Comparison of ENCODE assay signal across 19 cellular contexts in the genomic region with DNA sequence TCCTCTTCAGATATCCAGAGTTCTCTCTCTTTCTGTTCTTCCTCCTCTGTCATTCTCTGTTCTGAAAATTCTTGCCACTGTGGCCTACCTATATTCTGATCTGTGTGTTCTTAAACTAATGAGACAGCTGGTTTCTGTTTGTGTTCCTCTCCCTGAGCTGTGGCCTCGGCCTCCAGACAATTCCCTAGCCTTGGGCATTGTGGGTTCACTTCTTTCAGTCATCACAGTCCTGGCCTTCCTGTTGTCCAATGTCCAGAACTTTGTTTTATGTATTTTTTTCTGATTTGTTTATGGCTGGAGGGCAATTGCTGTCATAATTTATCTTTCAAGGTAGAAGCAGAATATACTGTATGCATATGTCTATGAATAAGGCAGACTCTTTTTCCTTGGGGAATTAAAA.
DNase-seq lines count a peak whose midpoint lies in the region; ATAC-seq and TF ChIP-seq lines count a peak whose summit lies in the region.
"Had no signal": no experiment of that assay in that cellular context is flagged by ENCODE, and none has a peak within 500 bp of the region (broad histone marks: within the 10 kb centered on the region; RNA-seq: fewer than 3 reads in every experiment).

No MANE protein-coding gene starts in this region.

- no peaks in the 10 kb centered on the region for H4K20me1 ChIP-seq in SK-N-SH (ENCODE audit: insufficient read depth)
- H4K20me1 ChIP-seq: BLaER1 had no signal

- DNase-seq in NCI-H82 (lab: John Stamatoyannopoulos, UW) (peak; percentile 30), NCI-H82 treated with DMSO at 0.1 percent for 48 hours (lab: John Stamatoyannopoulos, UW; ENCODE audit: unreplicated experiment) (no peak), NCI-H69 (lab: John Stamatoyannopoulos, UW) (peak; percentile 79), WERI-Rb-1 (no peak), SK-N-SH (no peak), heart left ventricle (no peak), Ammon's horn (ENCODE audit: low spot score) (no peak)
- DNase-seq: AML-193; Calu3; CD4-positive, alpha-beta memory T cell; DMS79 treated with DMSO at 0.1 percent for 48 hours; GOT3; H7; HFFc6 had no signal

- no peaks in the 10 kb centered on the region for H3K36me3 ChIP-seq in WERI-Rb-1
- no peaks in the 10 kb centered on the region for H3K36me3 ChIP-seq in SK-N-SH (replicated peaks in 1 of 2; ENCODE audit: control insufficient read depth in 1 of 2, insufficient read depth in 2 of 2, low read length in 1 of 2)
- H3K36me3 ChIP-seq in heart left ventricle, result no peaks in the 10 kb centered on the region
- H3K36me3 ChIP-seq: BLaER1 had no signal

- no peak for TF ChIP-seq POLR2A in heart left ventricle (IDR thresholded peaks at IDR 0.05)

- H3K4me1 ChIP-seq in SK-N-SH (ENCODE audit: control insufficient read depth in 1 of 2, insufficient read depth in 2 of 2, low read depth in 1 of 2, low read length in 1 of 2) (peaks cover 0 to 3% of the 10 kb centered on the region in 2 experiments; a peak in 2 of 4 replicates), heart left ventricle (no peaks in the 10 kb centered on the region)
- H3K4me1 ChIP-seq: A549, BLaER1 had no signal

- H3K27ac ChIP-seq in WERI-Rb-1 (peak overlapping the region; percentile 21; the same call in 1 of the 2 replicates), SK-N-SH (ENCODE audit: low read depth in 2 of 2, low read length in 1 of 2) (no peak overlapping the region), heart left ventricle (no peak overlapping the region)
- H3K27ac ChIP-seq: 22Rv1, A549, BLaER1, HL-60 had no signal

- no peak overlapping the region for H3K9ac ChIP-seq in SK-N-SH
- H3K9ac ChIP-seq: BLaER1 had no signal

- intact Hi-C loops in heart left ventricle (cut with DNase I), result no loop called here

- H3K4me2 ChIP-seq in SK-N-SH, result no peak overlapping the region
- H3K4me2 ChIP-seq: A549, BLaER1 had no signal

- no peaks in the 10 kb centered on the region for H3K9me3 ChIP-seq in WERI-Rb-1 (ENCODE audit: severe bottlenecking)
- no peaks in the 10 kb centered on the region for H3K9me3 ChIP-seq in SK-N-SH
- no peaks in the 10 kb centered on the region for H3K9me3 ChIP-seq in heart left ventricle
- H3K9me3 ChIP-seq: A549, BLaER1 had no signal

- H3K4me3 ChIP-seq in WERI-Rb-1 (ENCODE audit: low read depth, low read length) (no peak overlapping the region), SK-N-SH (ENCODE audit: low read depth in 2 of 2, low read length in 1 of 2) (no peak overlapping the region), heart left ventricle (no peak overlapping the region)
- H3K4me3 ChIP-seq: A549, BLaER1 had no signal

- no peaks in the 10 kb centered on the region for H3K9me2 ChIP-seq in SK-N-SH

- H3K79me2 ChIP-seq in SK-N-SH (ENCODE audit: insufficient read depth), result no peaks in the 10 kb centered on the region

- TF ChIP-seq CTCF in WERI-Rb-1 (IDR thresholded peaks at IDR 0.05; ENCODE audit: low read depth, low read length) (no peak), SK-N-SH (IDR thresholded peaks at IDR 0.05) (no peak), heart left ventricle (IDR thresholded peaks at IDR 0.05) (no peak)

- POLR2A ChIA-PET in SK-N-SH (lab: Yijun Ruan, JAX), result no interaction called here

- no peaks in the 10 kb centered on the region for H3K27me3 ChIP-seq in WERI-Rb-1 (ENCODE audit: insufficient read depth, low read depth, severe bottlenecking)
- no peaks in the 10 kb centered on the region for H3K27me3 ChIP-seq in SK-N-SH (ENCODE audit: insufficient read depth)
- no peaks in the 10 kb centered on the region for H3K27me3 ChIP-seq in heart left ventricle
- H3K27me3 ChIP-seq: BLaER1 had no signal

- no peaks in the 10 kb centered on the region for H3F3A ChIP-seq in SK-N-SH (replicated peaks; ENCODE audit: insufficient read depth)

- TF ChIP-seq RAD21 in SK-N-SH (IDR thresholded peaks at IDR 0.05; ENCODE audit: low read length), result no peak

- CTCF ChIA-PET in SK-N-SH (lab: Yijun Ruan, JAX), result interaction anchor here (2.2 kb wide), 1 partner anchor 34 kb away, joined by 6 read pairs; no protein-coding TSS in a partner anchor

- TF ChIP-seq EP300 in SK-N-SH (IDR thresholded peaks at IDR 0.05; ENCODE audit: borderline replicate concordance in 1 of 2, low read depth in 1 of 2, low read length in 1 of 2), result no peak

- ATAC-seq in heart left ventricle, result no peak
- ATAC-seq: A549, HCT116 had no signal

- no peak overlapping the region for H2AFZ ChIP-seq in SK-N-SH (ENCODE audit: low read depth)

- WGBS in SK-N-SH (ENCODE audit: low lambda C conversion rate), result 6% methylated on average over 1 of the region's 1 CpG
- WGBS in heart left ventricle, 4 donors, result 61 to 92% (median 79%) methylated on average over 1 of the region's 1 CpG

TF ChIP-seq in SK-N-SH, 30 proteins besides CTCF, POLR2A, EP300 and RAD21:
- TF ChIP-seq YY1 (IDR thresholded peaks at IDR 0.05; ENCODE audit: low read depth), result no peak
- TF ChIP-seq, protein P1, sequence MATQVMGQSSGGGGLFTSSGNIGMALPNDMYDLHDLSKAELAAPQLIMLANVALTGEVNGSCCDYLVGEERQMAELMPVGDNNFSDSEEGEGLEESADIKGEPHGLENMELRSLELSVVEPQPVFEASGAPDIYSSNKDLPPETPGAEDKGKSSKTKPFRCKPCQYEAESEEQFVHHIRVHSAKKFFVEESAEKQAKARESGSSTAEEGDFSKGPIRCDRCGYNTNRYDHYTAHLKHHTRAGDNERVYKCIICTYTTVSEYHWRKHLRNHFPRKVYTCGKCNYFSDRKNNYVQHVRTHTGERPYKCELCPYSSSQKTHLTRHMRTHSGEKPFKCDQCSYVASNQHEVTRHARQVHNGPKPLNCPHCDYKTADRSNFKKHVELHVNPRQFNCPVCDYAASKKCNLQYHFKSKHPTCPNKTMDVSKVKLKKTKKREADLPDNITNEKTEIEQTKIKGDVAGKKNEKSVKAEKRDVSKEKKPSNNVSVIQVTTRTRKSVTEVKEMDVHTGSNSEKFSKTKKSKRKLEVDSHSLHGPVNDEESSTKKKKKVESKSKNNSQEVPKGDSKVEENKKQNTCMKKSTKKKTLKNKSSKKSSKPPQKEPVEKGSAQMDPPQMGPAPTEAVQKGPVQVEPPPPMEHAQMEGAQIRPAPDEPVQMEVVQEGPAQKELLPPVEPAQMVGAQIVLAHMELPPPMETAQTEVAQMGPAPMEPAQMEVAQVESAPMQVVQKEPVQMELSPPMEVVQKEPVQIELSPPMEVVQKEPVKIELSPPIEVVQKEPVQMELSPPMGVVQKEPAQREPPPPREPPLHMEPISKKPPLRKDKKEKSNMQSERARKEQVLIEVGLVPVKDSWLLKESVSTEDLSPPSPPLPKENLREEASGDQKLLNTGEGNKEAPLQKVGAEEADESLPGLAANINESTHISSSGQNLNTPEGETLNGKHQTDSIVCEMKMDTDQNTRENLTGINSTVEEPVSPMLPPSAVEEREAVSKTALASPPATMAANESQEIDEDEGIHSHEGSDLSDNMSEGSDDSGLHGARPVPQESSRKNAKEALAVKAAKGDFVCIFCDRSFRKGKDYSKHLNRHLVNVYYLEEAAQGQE (IDR thresholded peaks at IDR 0.05; ENCODE audit: low read depth, low read length), result no peak
- no peak for TF ChIP-seq ELF1 (IDR thresholded peaks at IDR 0.05)
- TF ChIP-seq CHD2 (IDR thresholded peaks at IDR 0.05; ENCODE audit: low read length, partially characterized antibody), result no peak
- no peak for TF ChIP-seq FOXM1 (IDR thresholded peaks at IDR 0.05; ENCODE audit: low read depth)
- TF ChIP-seq USF1 (IDR thresholded peaks at IDR 0.05; ENCODE audit: borderline replicate concordance, low read depth), result no peak
- no peak for TF ChIP-seq JUND (IDR thresholded peaks at IDR 0.05)
- no peak for TF ChIP-seq GABPA (IDR thresholded peaks at IDR 0.05; ENCODE audit: low read depth)
- no peak for TF ChIP-seq SIN3A (IDR thresholded peaks at IDR 0.05; ENCODE audit: borderline replicate concordance, low read depth, low read length)
- TF ChIP-seq MEF2A (IDR thresholded peaks at IDR 0.05; ENCODE audit: borderline replicate concordance, low read depth), result no peak
- TF ChIP-seq, protein P2, sequence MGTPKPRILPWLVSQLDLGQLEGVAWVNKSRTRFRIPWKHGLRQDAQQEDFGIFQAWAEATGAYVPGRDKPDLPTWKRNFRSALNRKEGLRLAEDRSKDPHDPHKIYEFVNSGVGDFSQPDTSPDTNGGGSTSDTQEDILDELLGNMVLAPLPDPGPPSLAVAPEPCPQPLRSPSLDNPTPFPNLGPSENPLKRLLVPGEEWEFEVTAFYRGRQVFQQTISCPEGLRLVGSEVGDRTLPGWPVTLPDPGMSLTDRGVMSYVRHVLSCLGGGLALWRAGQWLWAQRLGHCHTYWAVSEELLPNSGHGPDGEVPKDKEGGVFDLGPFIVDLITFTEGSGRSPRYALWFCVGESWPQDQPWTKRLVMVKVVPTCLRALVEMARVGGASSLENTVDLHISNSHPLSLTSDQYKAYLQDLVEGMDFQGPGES (IDR thresholded peaks at IDR 0.05; ENCODE audit: low read depth, low read length), result no peak
- no peak for TF ChIP-seq FOSL2 (IDR thresholded peaks at IDR 0.05; ENCODE audit: borderline replicate concordance, low read depth)
TF ChIP-seq in SK-N-SH: peak in this region for 0.

Comparison
In these comparisons a context has a peak if more than half of its experiments do, and no peak if none do; other contexts are left out.
1. DNase-seq: peak in NCI-H82 (single experiment) and NCI-H69 (single experiment); none in NCI-H82 treated with DMSO at 0.1 percent for 48 hours (single experiment), WERI-Rb-1 (single experiment), SK-N-SH (single experiment), heart left ventricle (0 of 5) and Ammon's horn (single experiment).